In the genomic region with DNA sequence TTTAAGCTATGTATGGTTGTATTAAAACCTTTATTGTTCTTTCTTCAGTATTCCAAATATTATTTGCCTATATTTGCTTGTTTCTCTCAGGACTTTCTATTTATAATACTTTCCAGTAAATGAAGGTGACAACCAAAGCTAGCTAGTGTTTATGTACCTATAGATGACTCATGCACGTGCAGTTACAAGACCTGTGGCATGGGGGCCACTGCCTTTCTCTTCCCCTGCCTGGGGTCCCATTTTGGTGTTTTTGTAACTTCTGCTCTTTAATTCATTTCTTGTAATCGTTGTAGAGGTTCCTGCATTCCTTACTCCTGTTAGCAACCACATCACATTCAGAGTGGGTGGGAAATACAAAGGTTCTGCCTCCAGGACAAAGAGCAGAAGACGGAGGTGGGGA, we compare ENCODE assay signal across 17 cellular contexts.
DNase-seq lines count a peak whose midpoint lies in the region; ATAC-seq, FAIRE-seq and TF ChIP-seq lines count a peak whose summit lies in the region.
"Had no signal": no experiment of that assay in that cellular context is flagged by ENCODE, and none has a peak within 500 bp of the region (broad histone marks: within the 10 kb centered on the region; RNA-seq: fewer than 3 reads in every experiment).

No MANE protein-coding gene starts in this region.

- no peaks in the 10 kb centered on the region for H3K27me3 ChIP-seq in mammary epithelial cell (ENCODE audit: insufficient read depth, low read length)
- H3K27me3 ChIP-seq: BLaER1 treated with 17β-estradiol and CSF1 and Interleukin-3, amounts not matched to agents 10 nM and 100 nM had no signal

- H3K27ac ChIP-seq in A549 (peak overlapping the region; percentile 65 to 77), mammary epithelial cell (ENCODE audit: insufficient read depth, low read depth, low read length) (no peak overlapping the region)
- H3K27ac ChIP-seq: BLaER1 treated with 17β-estradiol and CSF1 and Interleukin-3, amounts not matched to agents 10 nM and 100 nM had no signal

- no peak for TF ChIP-seq CTCF in A549 (IDR thresholded peaks at IDR 0.05)
- no peak for TF ChIP-seq CTCF in mammary epithelial cell (conservative IDR thresholded peaks at IDR 0.05 in 1 of 2, IDR thresholded peaks at IDR 0.05 in 1 of 2; ENCODE audit: extremely low read depth in 1 of 2, insufficient read depth in 1 of 2, low read depth in 1 of 2, low read length in 2 of 2)

- dilution Hi-C loops in mammary epithelial cell (cut with HindIII; ENCODE audit: low sequenced_read_pairs): no loop called here

- FAIRE-seq in A549 (lab: Jason Lieb, UNC): no peak
- FAIRE-seq: GM12878, H1, K562 had no signal

- intact Hi-C loops in mammary epithelial cell (cut with micrococcal nuclease): no loop called here

- in situ Hi-C loops in mammary epithelial cell (cut with MboI; ENCODE audit: low sequenced_read_pairs in 2 of 2): no loop called here

- no peak for TF ChIP-seq RAD21 in A549 (conservative IDR thresholded peaks at IDR 0.05 in 1 of 2, IDR thresholded peaks at IDR 0.05 in 1 of 2)

- H3K79me2 ChIP-seq in mammary epithelial cell (ENCODE audit: insufficient read depth, low read length): no peaks in the 10 kb centered on the region

- H3K9ac ChIP-seq in mammary epithelial cell (ENCODE audit: insufficient read depth, low read length): no peak overlapping the region
- H3K9ac ChIP-seq: BLaER1 treated with 17β-estradiol and CSF1 and Interleukin-3, amounts not matched to agents 10 nM and 100 nM had no signal

- WGBS in A549 (ENCODE audit: missing lambda C conversion rate): 18% methylated on average over 3 of the region's 3 CpGs
- WGBS in mammary epithelial cell (ENCODE audit: low coverage, missing lambda C conversion rate): 20% methylated on average over 3 of the region's 3 CpGs

- H3K4me2 ChIP-seq in A549 (peak overlapping the region; percentile 51), mammary epithelial cell (ENCODE audit: insufficient read depth, low read depth, low read length) (no peak overlapping the region)
- H3K4me2 ChIP-seq: BLaER1 treated with 17β-estradiol and CSF1 and Interleukin-3, amounts not matched to agents 10 nM and 100 nM had no signal

- no peak for TF ChIP-seq POLR2A in A549 (IDR thresholded peaks at IDR 0.05; ENCODE audit: low read length)

- peaks cover 56% of the 10 kb centered on the region for H3K4me1 ChIP-seq in A549
- H3K4me1 ChIP-seq in mammary epithelial cell (ENCODE audit: insufficient read depth, low read length): no peaks in the 10 kb centered on the region
- H3K4me1 ChIP-seq: BLaER1 treated with 17β-estradiol and CSF1 and Interleukin-3, amounts not matched to agents 10 nM and 100 nM had no signal

- H4K20me1 ChIP-seq in mammary epithelial cell (ENCODE audit: insufficient read depth, low read length): no peaks in the 10 kb centered on the region
- H4K20me1 ChIP-seq: BLaER1 treated with 17β-estradiol and CSF1 and Interleukin-3, amounts not matched to agents 10 nM and 100 nM had no signal

- TF ChIP-seq EP300 in A549 (IDR thresholded peaks at IDR 0.05): no peak

- H2AFZ ChIP-seq in mammary epithelial cell (ENCODE audit: low read depth, low read length): peak overlapping the region; percentile 48

- DNase-seq in NCI-H526 (lab: John Stamatoyannopoulos, UW) (peak; percentile 34 to 38), NCI-H526 treated with DMSO at 0.1 percent for 48 hours (lab: John Stamatoyannopoulos, UW) (no peak), A549 (ENCODE audit: low read depth in 1 of 2, low spot score in 1 of 2) (no peak), DMS53 treated with DMSO at 0.1 percent for 48 hours (lab: John Stamatoyannopoulos, UW; ENCODE audit: unreplicated experiment) (peak; percentile 64), mammary epithelial cell (no peak), COLO829 (ENCODE audit: low spot score) (no peak)
- no peak for DNase-seq in stimulated activated CD4-positive, alpha-beta T cell treated with anti-CD3 and anti-CD28 coated beads, Interleukin-2, amount 100 ng/mL, for 48 hours
- DNase-seq: 8988T; CD8-positive, alpha-beta T cell; COR-L47; DMS79 treated with DMSO at 0.1 percent for 48 hours; H9 had no signal

- POLR2A ChIA-PET in A549 (lab: Yijun Ruan, JAX): no interaction called here

- H3K9me3 ChIP-seq in A549 (no peaks in the 10 kb centered on the region), mammary epithelial cell (replicated peaks; ENCODE audit: insufficient read depth, low read length) (no peaks in the 10 kb centered on the region)

- H3K4me3 ChIP-seq in A549: no peak overlapping the region
- H3K4me3 ChIP-seq in mammary epithelial cell (replicated peaks in 1 of 3; ENCODE audit: insufficient read depth in 1 of 3, low read depth in 2 of 3, low read length in 3 of 3): no peak overlapping the region
- H3K4me3 ChIP-seq: BLaER1 treated with 17β-estradiol and CSF1 and Interleukin-3, amounts not matched to agents 10 nM and 100 nM; GM12878; K562 had no signal

- BruUV-seq in mammary epithelial cell (replicated peaks; lab: Mats Ljungman, UMichigan): no TSS peak

- no peak for ATAC-seq in A549
- ATAC-seq in HG03196 (IDR thresholded peaks at IDR 0.05; ENCODE audit: unreplicated experiment): no peak
- ATAC-seq: CD8-positive, alpha-beta T cell; GM12878; K562 had no signal

- CTCF ChIA-PET in A549 (lab: Yijun Ruan, JAX) (interaction anchor here (1.7 kb wide), 1 partner anchor 13 kb away, joined by 4 read pairs; no protein-coding TSS in a partner anchor), mammary epithelial cell (lab: Charles Lee; ENCODE audit: low non-redundant PET) (no interaction called here)

- no peaks in the 10 kb centered on the region for H3K36me3 ChIP-seq in mammary epithelial cell (ENCODE audit: insufficient read depth, low read length)
- H3K36me3 ChIP-seq: BLaER1 treated with 17β-estradiol and CSF1 and Interleukin-3, amounts not matched to agents 10 nM and 100 nM had no signal

TF ChIP-seq in A549, 52 proteins besides CTCF, POLR2A, EP300 and RAD21:
- TF ChIP-seq FOSL2 (IDR thresholded peaks at IDR 0.05) (no peak), FOSL2 (CRISPR knock-in tag; IDR thresholded peaks at IDR 0.05) (peak; percentile 52; the same call in 1 of the 2 replicates), CBX2 (IDR thresholded peaks at IDR 0.05; ENCODE audit: borderline replicate concordance, low read depth) (no peak), BHLHE40 (IDR thresholded peaks at IDR 0.05; ENCODE audit: low read depth, low read length) (peak; percentile 41; the same call in 1 of the 2 replicates), MAZ (IDR thresholded peaks at IDR 0.05; ENCODE audit: borderline replicate concordance, low read depth, low read length) (no peak)
- TF ChIP-seq, protein P1, sequence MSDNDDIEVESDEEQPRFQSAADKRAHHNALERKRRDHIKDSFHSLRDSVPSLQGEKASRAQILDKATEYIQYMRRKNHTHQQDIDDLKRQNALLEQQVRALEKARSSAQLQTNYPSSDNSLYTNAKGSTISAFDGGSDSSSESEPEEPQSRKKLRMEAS (IDR thresholded peaks at IDR 0.05): no peak

Comparison
In these comparisons a context has a peak if more than half of its experiments do, and no peak if none do; other contexts are left out.
1. DNase-seq: peak in NCI-H526 (2 of 2) and DMS53 treated with DMSO at 0.1 percent for 48 hours (single experiment); none in NCI-H526 treated with DMSO at 0.1 percent for 48 hours (single experiment), A549 (0 of 2), mammary epithelial cell (single experiment), stimulated activated CD4-positive, alpha-beta T cell treated with anti-CD3 and anti-CD28 coated beads, Interleukin-2, amount 100 ng/mL, for 48 hours (0 of 2) and COLO829 (single experiment).